27 cellular contexts compared by ENCODE assay signal in genomic region chr10:49116509-49117365, GRCh38. TPM values are rescaled to one million over a fixed set of nuclear protein-coding genes. Genes with fewer than 3 reads are reported as not detected.
A peak's percentile ranks its signal among the peaks of the same experiment; 100 is the strongest.
DNase-seq lines count a peak whose midpoint lies in the region; ATAC-seq and TF ChIP-seq lines count a peak whose summit lies in the region.
"Had no signal": no experiment of that assay in that cellular context is flagged by ENCODE, and none has a peak within 500 bp of the region (broad histone marks: within the 10 kb centered on the region; RNA-seq: fewer than 3 reads in every experiment).

No MANE protein-coding gene starts in this region.

- peaks cover 11% of the 10 kb centered on the region for H3K27me3 ChIP-seq in GM23338 (ENCODE audit: insufficient read depth)
- H3K27me3 ChIP-seq: tibial artery had no signal

- ATAC-seq in GM23338, result no peak
- ATAC-seq in stimulated activated naive CD8-positive, alpha-beta T cell treated with anti-CD3 and anti-CD28 coated beads, Interleukin-15, amount 100 ng/mL, for 72 hours, result peak; percentile 13
- no peak for ATAC-seq in HG03342 (IDR thresholded peaks at IDR 0.05; ENCODE audit: unreplicated experiment)
- ATAC-seq: activated CD8-positive, alpha-beta T cell treated with anti-CD3 and anti-CD28 coated beads for 36 hours; Panc1 had no signal

- no peak overlapping the region for H3K27ac Mint-ChIP-seq in GM23338
- peak overlapping the region in 2 of 5 experiments; percentile 24 to 59 for H3K27ac Mint-ChIP-seq in brain
- H3K27ac Mint-ChIP-seq in stimulated activated naive CD8-positive, alpha-beta T cell treated with anti-CD3 and anti-CD28 coated beads, Interleukin-15, amount 100 ng/mL, for 72 hours, result peak overlapping the region in 1 of 2 donors; percentile 8
- no peak overlapping the region for H3K27ac Mint-ChIP-seq in T-helper 2 cell treated with Interferon-gamma antibody and Interleukin-4, amounts not matched to agents 5 μg/mL and 100 μg/mL, for 36 hours
- H3K27ac Mint-ChIP-seq: activated CD8-positive, alpha-beta T cell treated with anti-CD3 and anti-CD28 coated beads for 36 hours; activated naive CD4-positive, alpha-beta T cell treated with anti-CD3 and anti-CD28 coated beads for 36 hours; activated T-cell treated with anti-CD3 and anti-CD28 coated beads, Interleukin-2, amount 50 U/mL, for 24 hours; CD4-positive, alpha-beta memory T cell had no signal

- TF ChIP-seq CTCF in GM23338 (conservative IDR thresholded peaks at IDR 0.05; ENCODE audit: low read depth in 2 of 2) (no peak), brain (conservative IDR thresholded peaks at IDR 0.05) (no peak)

- no peaks in the 10 kb centered on the region for H3K4me1 ChIP-seq in GM23338 (ENCODE audit: insufficient read depth)

- H3K27me3 Mint-ChIP-seq in GM23338 (ENCODE audit: insufficient read depth, low read depth, poor library complexity) (peaks cover 10% of the 10 kb centered on the region), brain (peaks cover 5% of the 10 kb centered on the region)
- H3K27me3 Mint-ChIP-seq in stimulated activated naive CD8-positive, alpha-beta T cell treated with anti-CD3 and anti-CD28 coated beads, Interleukin-15, amount 100 ng/mL, for 72 hours, result peaks cover 46% of the 10 kb centered on the region
- H3K27me3 Mint-ChIP-seq in T-helper 2 cell treated with Interferon-gamma antibody and Interleukin-4, amounts not matched to agents 5 μg/mL and 100 μg/mL, for 36 hours (ENCODE audit: low read depth), result peaks cover 35% of the 10 kb centered on the region

- H4K20me1 ChIP-seq in GM23338 (replicated peaks; ENCODE audit: insufficient read depth), result no peaks in the 10 kb centered on the region

- no peaks in the 10 kb centered on the region for H3K36me3 ChIP-seq in GM23338 (ENCODE audit: insufficient read depth)
- H3K36me3 ChIP-seq: tibial artery had no signal

- H3K79me2 ChIP-seq in GM23338 (replicated peaks; ENCODE audit: insufficient read depth), result no peaks in the 10 kb centered on the region

- H3K4me2 ChIP-seq in GM23338, result no peak overlapping the region

- H3K9me3 Mint-ChIP-seq in GM23338 (no peaks in the 10 kb centered on the region), brain (no peaks in the 10 kb centered on the region)
- no peaks in the 10 kb centered on the region for H3K9me3 Mint-ChIP-seq in stimulated activated naive CD8-positive, alpha-beta T cell treated with anti-CD3 and anti-CD28 coated beads, Interleukin-15, amount 100 ng/mL, for 72 hours
- no peaks in the 10 kb centered on the region for H3K9me3 Mint-ChIP-seq in T-helper 2 cell treated with Interferon-gamma antibody and Interleukin-4, amounts not matched to agents 5 μg/mL and 100 μg/mL, for 36 hours
- H3K9me3 Mint-ChIP-seq: activated CD8-positive, alpha-beta T cell treated with anti-CD3 and anti-CD28 coated beads for 36 hours; activated naive CD4-positive, alpha-beta T cell treated with anti-CD3 and anti-CD28 coated beads for 36 hours; activated T-cell treated with anti-CD3 and anti-CD28 coated beads, Interleukin-2, amount 50 U/mL, for 24 hours had no signal

- no peak overlapping the region for H2AFZ ChIP-seq in GM23338

- H3K27ac ChIP-seq in GM23338 (ENCODE audit: low read depth), result no peak overlapping the region

- H3K4me3 ChIP-seq in GM23338, result no peak overlapping the region

- no peaks in the 10 kb centered on the region for H3K36me3 Mint-ChIP-seq in GM23338 (ENCODE audit: low read depth)
- H3K36me3 Mint-ChIP-seq in brain, result no peaks in the 10 kb centered on the region
- H3K36me3 Mint-ChIP-seq in T-helper 2 cell treated with Interferon-gamma antibody and Interleukin-4, amounts not matched to agents 5 μg/mL and 100 μg/mL, for 36 hours (ENCODE audit: low read depth), result no peaks in the 10 kb centered on the region
- H3K36me3 Mint-ChIP-seq: CD4-positive, alpha-beta memory T cell had no signal

- DNase-seq in GM23338 (ENCODE audit: low spot score) (no peak), mucosa of gallbladder (ENCODE audit: low spot score) (peak; percentile 6), kidney glomerular epithelial cell (lab: John Stamatoyannopoulos, UW) (no peak)
- no peak for DNase-seq in stimulated activated naive CD8-positive, alpha-beta T cell treated with anti-CD3 and anti-CD28 coated beads, Interleukin-15, amount 100 ng/mL, for 72 hours
- no peak for DNase-seq in T-helper 2 cell treated with Interferon-gamma antibody and Interleukin-4, amounts not matched to agents 5 μg/mL and 100 μg/mL, for 36 hours (ENCODE audit: low spot score)
- DNase-seq: activated CD4-positive, alpha-beta T cell treated with anti-CD3 and anti-CD28 coated beads for 1 hour; activated T-cell treated with anti-CD3 and anti-CD28 coated beads, Interleukin-2, amount 50 U/mL, for 24 hours; amniotic stem cell; CD4-positive, alpha-beta memory T cell; DMS153; GF-D8; Kasumi-1; NCI-H187 treated with DMSO at 0.1 percent for 48 hours; NCI-H526; occipital lobe; SIG-M5; stimulated activated CD4-positive, alpha-beta T cell treated with anti-CD3 and anti-CD28 coated beads, Interleukin-4, amount 100 ng/mL, for 4 hours; stimulated activated naive CD4-positive, alpha-beta T cell treated with Interleukin-2 at 50 U/mL for 16 hours; tibial artery had no signal

- H3K4me1 Mint-ChIP-seq in GM23338 (peaks cover 2% of the 10 kb centered on the region; the same call in 1 of the 3 replicates), brain (peaks cover 51% of the 10 kb centered on the region)
- peaks cover 7% of the 10 kb centered on the region for H3K4me1 Mint-ChIP-seq in stimulated activated naive CD8-positive, alpha-beta T cell treated with anti-CD3 and anti-CD28 coated beads, Interleukin-15, amount 100 ng/mL, for 72 hours
- peaks cover 8% of the 10 kb centered on the region for H3K4me1 Mint-ChIP-seq in T-helper 2 cell treated with Interferon-gamma antibody and Interleukin-4, amounts not matched to agents 5 μg/mL and 100 μg/mL, for 36 hours (ENCODE audit: low read depth)

- peak overlapping the region; percentile 61; the same call in 2 of the 3 replicates for H3K4me3 Mint-ChIP-seq in GM23338
- H3K4me3 Mint-ChIP-seq in brain, result peak overlapping the region; percentile 41 to 85 (median 71)
- H3K4me3 Mint-ChIP-seq in stimulated activated naive CD8-positive, alpha-beta T cell treated with anti-CD3 and anti-CD28 coated beads, Interleukin-15, amount 100 ng/mL, for 72 hours, result no peak overlapping the region
- H3K4me3 Mint-ChIP-seq in T-helper 2 cell treated with Interferon-gamma antibody and Interleukin-4, amounts not matched to agents 5 μg/mL and 100 μg/mL, for 36 hours, result no peak overlapping the region
- H3K4me3 Mint-ChIP-seq: activated CD8-positive, alpha-beta T cell treated with anti-CD3 and anti-CD28 coated beads for 36 hours; activated naive CD4-positive, alpha-beta T cell treated with anti-CD3 and anti-CD28 coated beads for 36 hours; activated T-cell treated with anti-CD3 and anti-CD28 coated beads, Interleukin-2, amount 50 U/mL, for 24 hours had no signal

- H3F3A ChIP-seq in GM23338 (replicated peaks; ENCODE audit: low read depth), result no peaks in the 10 kb centered on the region

- 0 out of 2 replicates have a peak, but pooled peaks cover 2% of the 10 kb centered on the region for H3K9me2 ChIP-seq in GM23338 (ENCODE audit: insufficient read depth)

TF ChIP-seq in GM23338, 12 proteins besides CTCF, POLR2A, EP300 and RAD21 (continues in another document):
- no peak for TF ChIP-seq ZNF331 (CRISPR knock-in tag; IDR thresholded peaks at IDR 0.05; ENCODE audit: low read depth)
- TF ChIP-seq JUNB (IDR thresholded peaks at IDR 0.05; ENCODE audit: unreplicated experiment), result no peak
- no peak for TF ChIP-seq STAT1 (IDR thresholded peaks at IDR 0.05; ENCODE audit: unreplicated experiment)

RNA-seq across cellular contexts. Expression of gene VSTM4, which starts 1.4 kb away (rescaled TPM):
- total RNA-seq in GM23338 (2014; rRNA removed; shearing (Covaris generic)), result 0.23 and 0.66 TPM in 2 replicates
- polyA plus RNA-seq in GM23338 (2016; fragmentation: Nextera tagmentation; extraction: Ambion mirVana) (0.21 and 0.56 TPM in 2 replicates), brain (ENCODE audit: insufficient read depth, low read depth, low replicate concordance) (15.5 TPM)
- 13.1 TPM for total RNA-seq in mucosa of gallbladder
- total RNA-seq: activated naive CD4-positive, alpha-beta T cell treated with anti-CD3 and anti-CD28 coated beads for 36 hours; CD4-positive, alpha-beta memory T cell had no signal
- polyA plus RNA-seq: CD4-positive, alpha-beta memory T cell had no signal

RNA-seq across cellular contexts. Expression of gene FAM170B, which starts 17.1 kb away (rescaled TPM):
- total RNA-seq in GM23338 (2014; rRNA removed; shearing (Covaris generic)), result not detected in 2 replicates
- polyA plus RNA-seq in GM23338 (2016; fragmentation: Nextera tagmentation; extraction: Ambion mirVana) (not detected in 2 replicates), brain (ENCODE audit: insufficient read depth, low read depth, low replicate concordance) (not detected)
- total RNA-seq in mucosa of gallbladder, result not detected
- total RNA-seq: activated CD8-positive, alpha-beta T cell treated with anti-CD3 and anti-CD28 coated beads for 36 hours; activated naive CD4-positive, alpha-beta T cell treated with anti-CD3 and anti-CD28 coated beads for 36 hours; CD4-positive, alpha-beta memory T cell; fibroblast of lung; H4; lung microvascular endothelial cell; occipital lobe had no signal
- polyA plus RNA-seq: CD4-positive, alpha-beta memory T cell; fibroblast of lung had no signal

Comparison
In these comparisons a context has a peak if more than half of its experiments do, and no peak if none do; other contexts are left out.
1. H3K4me3 Mint-ChIP-seq: peak in GM23338 (single experiment) and brain (5 of 5); none in stimulated activated naive CD8-positive, alpha-beta T cell treated with anti-CD3 and anti-CD28 coated beads, Interleukin-15, amount 100 ng/mL, for 72 hours (0 of 2) and T-helper 2 cell treated with Interferon-gamma antibody and Interleukin-4, amounts not matched to agents 5 μg/mL and 100 μg/mL, for 36 hours (single experiment).